23 cellular contexts compared by ENCODE assay signal in the genomic region with DNA sequence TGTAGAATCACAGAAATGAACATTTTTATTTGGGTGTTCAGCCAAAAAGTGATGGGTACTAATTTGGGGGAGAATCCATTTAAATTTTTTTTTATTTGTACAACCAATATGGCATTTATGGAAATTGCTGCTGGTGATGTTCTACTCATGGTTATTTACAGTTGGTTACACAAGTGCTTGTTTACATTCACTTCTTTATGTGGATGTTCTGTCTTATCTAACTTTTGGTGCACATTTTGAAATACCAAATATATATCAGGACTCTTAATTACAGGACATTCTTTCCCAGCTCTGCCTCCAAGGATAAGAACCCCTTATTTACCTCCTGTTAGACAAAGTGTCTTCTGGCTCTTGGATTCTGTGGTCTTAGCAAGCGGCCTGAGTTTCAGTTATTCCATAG.
"Had no signal": no experiment of that assay in that cellular context is flagged by ENCODE, and none has a peak within 500 bp of the region (broad histone marks: within the 10 kb centered on the region; RNA-seq: fewer than 3 reads in every experiment).

No MANE protein-coding gene starts in this region.

- DNase-seq: activated CD4-positive, alpha-beta T cell treated with anti-CD3 and anti-CD28 coated beads, Interleukin-2, amount 50 U/mL, for 1 hour; activated CD4-positive, CD25-positive, alpha-beta regulatory T cell treated with anti-CD3 and anti-CD28 coated beads, Interleukin-2, amount 50 U/mL, for 72 hours; activated CD8-positive, alpha-beta T cell treated with anti-CD3 and anti-CD28 coated beads for 36 hours; activated effector memory CD4-positive, alpha-beta T cell treated with Interleukin-2 at 50 U/mL for 16 hours; activated naive CD4-positive, alpha-beta T cell treated with Interleukin-2 at 50 U/mL for 16 hours; activated naive CD8-positive, alpha-beta T cell treated with anti-CD3 and anti-CD28 coated beads, Interleukin-2, amount 10 ng/mL, durations not matched to agents 7 days and 5 days; activated T-cell treated with anti-CD3 and anti-CD28 coated beads, Interleukin-2, amount 50 U/mL, for 48 hours; caudate nucleus; foreskin melanocyte; left ventricle myocardium inferior; mammary epithelial cell; naive B cell; pancreas; psoas muscle; SK-N-SH; stimulated activated CD4-positive, alpha-beta T cell treated with anti-CD3 and anti-CD28 coated beads, Interleukin-15, amount 100 ng/mL, for 24 hours; stimulated activated CD4-positive, alpha-beta T cell treated with anti-CD3 and anti-CD28 coated beads, Interleukin-2, amount 100 ng/mL, for 24 hours; stimulated activated naive CD4-positive, alpha-beta T cell; T-helper 2 cell had no signal

- H3K27me3 ChIP-seq: esophagus muscularis mucosa, pancreas, tibial nerve had no signal

- H3K9me3 Mint-ChIP-seq: activated naive CD8-positive, alpha-beta T cell treated with anti-CD3 and anti-CD28 coated beads, Interleukin-2, amount 10 ng/mL, durations not matched to agents 7 days and 5 days; neural crest cell had no signal

- H3K27me3 Mint-ChIP-seq: activated CD8-positive, alpha-beta T cell treated with anti-CD3 and anti-CD28 coated beads for 36 hours; activated naive CD8-positive, alpha-beta T cell treated with anti-CD3 and anti-CD28 coated beads, Interleukin-2, amount 10 ng/mL, durations not matched to agents 7 days and 5 days; naive B cell had no signal

- H3K27ac ChIP-seq: psoas muscle, tibial nerve had no signal

- H3K4me1 ChIP-seq: psoas muscle had no signal

- ATAC-seq: activated CD8-positive, alpha-beta T cell treated with anti-CD3 and anti-CD28 coated beads for 36 hours; psoas muscle had no signal

- H3K27ac Mint-ChIP-seq: activated naive CD8-positive, alpha-beta T cell treated with anti-CD3 and anti-CD28 coated beads, Interleukin-2, amount 10 ng/mL, durations not matched to agents 7 days and 5 days; mesothelial cell of epicardium had no signal

- H3K9me3 ChIP-seq: esophagus muscularis mucosa, left ventricle myocardium inferior, pancreas, psoas muscle, SK-N-SH, tibial nerve had no signal

- H3K4me3 ChIP-seq: esophagus muscularis mucosa, left ventricle myocardium inferior, pancreas, psoas muscle, tibial nerve had no signal

- H3K4me3 Mint-ChIP-seq: activated CD8-positive, alpha-beta T cell treated with anti-CD3 and anti-CD28 coated beads for 36 hours; activated naive CD8-positive, alpha-beta T cell treated with anti-CD3 and anti-CD28 coated beads, Interleukin-2, amount 10 ng/mL, durations not matched to agents 7 days and 5 days; mesothelial cell of epicardium; naive B cell; neural crest cell had no signal
